ENCODE assay signal across 1 cellular context in the genomic region with DNA sequence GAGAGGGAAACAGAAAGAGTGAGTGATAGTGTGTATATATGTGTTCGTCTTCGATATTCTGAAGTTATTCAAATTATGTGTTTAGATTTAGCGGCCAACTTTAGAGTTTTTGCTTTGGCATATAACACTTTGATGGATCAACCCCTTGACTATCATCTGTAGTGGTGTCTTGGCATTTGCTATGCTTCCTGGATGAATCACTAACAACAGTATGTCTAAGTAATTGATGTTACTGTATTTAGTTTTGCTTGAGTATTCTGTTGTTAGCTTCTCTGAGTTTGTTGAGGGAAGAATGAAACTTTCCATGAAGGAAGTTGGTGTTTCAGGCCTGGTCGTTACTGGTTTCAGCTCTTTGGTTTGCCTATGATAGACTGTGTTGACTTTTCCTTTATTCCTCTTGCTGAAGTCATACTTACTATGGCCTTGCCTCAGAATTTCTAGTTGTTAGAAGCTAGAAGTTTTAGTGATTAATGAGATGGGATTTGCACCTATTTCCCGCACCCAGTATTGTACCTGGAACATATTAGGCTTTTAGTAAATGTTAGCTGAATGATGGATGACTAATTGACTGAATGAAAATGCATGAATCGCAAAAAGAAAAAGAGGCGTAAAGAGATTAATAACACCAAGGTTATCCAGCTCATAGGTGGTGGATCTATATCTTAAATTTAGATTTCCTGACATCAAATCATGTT.
TF ChIP-seq lines count a peak whose summit lies in the region.

No MANE protein-coding gene starts in this region.

TF ChIP-seq in IMR-90, 13 proteins besides CTCF, POLR2A, EP300 and RAD21:
- TF ChIP-seq CEBPB (IDR thresholded peaks at IDR 0.05; ENCODE audit: low read depth, low read length) (no peak), MXI1 (IDR thresholded peaks at IDR 0.05; ENCODE audit: borderline replicate concordance, low read depth, low read length) (no peak), BHLHE40 (IDR thresholded peaks at IDR 0.05; ENCODE audit: low read depth, low read length) (no peak), RCOR1 (IDR thresholded peaks at IDR 0.05; ENCODE audit: insufficient replicate concordance, low read length) (no peak), FOS (IDR thresholded peaks at IDR 0.05; ENCODE audit: low read depth, low read length) (no peak), CHD1 (IDR thresholded peaks at IDR 0.05; ENCODE audit: low read depth, low read length) (no peak), RFX5 (IDR thresholded peaks at IDR 0.05; ENCODE audit: low read depth, low read length) (no peak)
- TF ChIP-seq, protein P1, sequence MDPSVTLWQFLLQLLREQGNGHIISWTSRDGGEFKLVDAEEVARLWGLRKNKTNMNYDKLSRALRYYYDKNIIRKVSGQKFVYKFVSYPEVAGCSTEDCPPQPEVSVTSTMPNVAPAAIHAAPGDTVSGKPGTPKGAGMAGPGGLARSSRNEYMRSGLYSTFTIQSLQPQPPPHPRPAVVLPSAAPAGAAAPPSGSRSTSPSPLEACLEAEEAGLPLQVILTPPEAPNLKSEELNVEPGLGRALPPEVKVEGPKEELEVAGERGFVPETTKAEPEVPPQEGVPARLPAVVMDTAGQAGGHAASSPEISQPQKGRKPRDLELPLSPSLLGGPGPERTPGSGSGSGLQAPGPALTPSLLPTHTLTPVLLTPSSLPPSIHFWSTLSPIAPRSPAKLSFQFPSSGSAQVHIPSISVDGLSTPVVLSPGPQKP (IDR thresholded peaks at IDR 0.05; ENCODE audit: borderline replicate concordance, low read depth, low read length) = no peak
- TF ChIP-seq, protein P2, sequence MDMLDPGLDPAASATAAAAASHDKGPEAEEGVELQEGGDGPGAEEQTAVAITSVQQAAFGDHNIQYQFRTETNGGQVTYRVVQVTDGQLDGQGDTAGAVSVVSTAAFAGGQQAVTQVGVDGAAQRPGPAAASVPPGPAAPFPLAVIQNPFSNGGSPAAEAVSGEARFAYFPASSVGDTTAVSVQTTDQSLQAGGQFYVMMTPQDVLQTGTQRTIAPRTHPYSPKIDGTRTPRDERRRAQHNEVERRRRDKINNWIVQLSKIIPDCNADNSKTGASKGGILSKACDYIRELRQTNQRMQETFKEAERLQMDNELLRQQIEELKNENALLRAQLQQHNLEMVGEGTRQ (IDR thresholded peaks at IDR 0.05; ENCODE audit: low read depth, low read length) = no peak
